ENCODE assay signal across 16 cellular contexts in the genomic region with DNA sequence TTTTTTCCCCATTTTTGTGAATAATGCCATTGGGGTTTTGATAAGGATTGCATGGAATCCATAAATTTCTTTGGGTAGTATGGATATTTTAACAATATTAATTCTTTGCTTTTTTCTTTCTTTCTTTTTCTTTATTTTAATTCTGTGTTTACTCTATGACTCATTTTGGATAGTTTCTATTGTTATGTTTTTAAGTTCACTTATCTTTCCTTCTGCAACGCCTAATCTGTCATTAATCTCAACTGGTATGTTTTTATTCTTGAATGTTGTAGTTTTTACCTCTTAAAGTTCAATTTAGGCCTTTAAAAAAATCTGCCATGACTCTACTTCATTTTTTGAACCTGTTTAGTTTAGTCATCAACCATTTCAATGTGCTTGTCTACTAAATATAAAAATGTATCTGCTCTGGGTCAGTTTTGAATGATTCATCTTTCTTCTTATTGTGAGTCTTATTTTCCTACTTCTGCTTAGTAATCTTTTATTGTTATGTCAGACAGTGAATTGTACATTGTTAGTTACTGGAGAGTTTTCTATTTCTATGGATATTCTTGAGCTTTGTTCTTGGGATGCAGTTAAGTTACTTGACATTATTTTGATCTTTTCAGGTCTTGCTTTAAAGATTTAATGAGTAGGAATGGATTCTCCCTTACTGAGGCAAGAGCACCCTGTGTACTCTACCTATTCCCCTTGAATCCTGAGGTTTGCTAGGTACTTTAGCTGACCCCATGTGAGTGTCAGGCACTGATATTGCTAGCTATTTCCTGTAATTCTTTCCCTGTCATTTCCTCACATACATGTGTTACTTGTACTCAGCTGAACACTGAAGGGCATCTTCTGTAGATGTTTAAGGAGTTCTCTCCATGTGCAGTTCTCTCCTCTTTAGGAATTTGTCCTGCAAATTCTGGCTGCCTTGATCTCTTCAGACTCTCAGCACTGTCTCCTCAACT.
"Had no signal": no experiment of that assay in that cellular context is flagged by ENCODE, and none has a peak within 500 bp of the region (broad histone marks: within the 10 kb centered on the region; RNA-seq: fewer than 3 reads in every experiment).

No MANE protein-coding gene starts in this region.

- DNase-seq: activated CD4-positive, alpha-beta memory T cell treated with anti-CD3 and anti-CD28 coated beads, Interleukin-2, amount 10 ng/mL, durations not matched to agents 7 days and 5 days; activated CD4-positive, alpha-beta T cell treated with anti-CD3 and anti-CD28 coated beads for 36 hours; activated CD8-positive, alpha-beta memory T cell treated with anti-CD3 and anti-CD28 coated beads, Interleukin-2, amount 50 U/mL, for 4 hours; activated naive CD4-positive, alpha-beta T cell treated with anti-CD3 and anti-CD28 coated beads, Interleukin-2, amount 10 ng/mL, durations not matched to agents 7 days and 5 days; body of pancreas; kidney glomerular epithelial cell; nephron progenitor cell; pancreas; stimulated activated CD4-positive, alpha-beta T cell treated with anti-CD3 and anti-CD28 coated beads, Interleukin-4, amount 100 ng/mL, for 4 hours; stomach; T-helper 9 cell; tibial artery had no signal

- H3K4me1 Mint-ChIP-seq: activated CD4-positive, alpha-beta memory T cell treated with anti-CD3 and anti-CD28 coated beads, Interleukin-2, amount 10 ng/mL, durations not matched to agents 7 days and 5 days; activated CD4-positive, alpha-beta T cell treated with anti-CD3 and anti-CD28 coated beads for 36 hours; activated naive CD4-positive, alpha-beta T cell treated with anti-CD3 and anti-CD28 coated beads, Interleukin-2, amount 10 ng/mL, durations not matched to agents 7 days and 5 days; nephron progenitor cell had no signal

- H3K9me3 ChIP-seq: pancreas, vagina had no signal

- H3K36me3 ChIP-seq: pancreas, stomach, tibial artery, vagina had no signal

- H3K27me3 Mint-ChIP-seq: activated CD4-positive, alpha-beta memory T cell treated with anti-CD3 and anti-CD28 coated beads, Interleukin-2, amount 10 ng/mL, durations not matched to agents 7 days and 5 days; activated CD4-positive, alpha-beta T cell treated with anti-CD3 and anti-CD28 coated beads for 36 hours; activated naive CD4-positive, alpha-beta T cell treated with anti-CD3 and anti-CD28 coated beads, Interleukin-2, amount 10 ng/mL, durations not matched to agents 7 days and 5 days had no signal

- ATAC-seq: activated CD4-positive, alpha-beta T cell treated with anti-CD3 and anti-CD28 coated beads for 36 hours; body of pancreas; pancreas had no signal

- H3K27ac ChIP-seq: body of pancreas, hepatocyte, pancreas, stomach, tibial artery, vagina, VCaP had no signal

- H3K27ac Mint-ChIP-seq: activated CD4-positive, alpha-beta memory T cell treated with anti-CD3 and anti-CD28 coated beads, Interleukin-2, amount 10 ng/mL, durations not matched to agents 7 days and 5 days; activated CD4-positive, alpha-beta T cell treated with anti-CD3 and anti-CD28 coated beads for 36 hours; activated naive CD4-positive, alpha-beta T cell treated with anti-CD3 and anti-CD28 coated beads, Interleukin-2, amount 10 ng/mL, durations not matched to agents 7 days and 5 days; activated T-helper 1 cell treated with anti-CD3 and anti-CD28 coated beads, Interleukin-12 subunit alpha, Interleukin-12 subunit beta, Interleukin-2, Interleukin-4 antibody, amounts not matched to agents 30 ng/mL and 10 ng/mL and 1 ng/mL, durations not matched to agents 14 hours and 24 hours and 36 hours; nephron progenitor cell had no signal

- H3K27me3 ChIP-seq: body of pancreas, hepatocyte, pancreas, stomach, tibial artery, vagina had no signal

- H3K4me3 Mint-ChIP-seq: activated CD4-positive, alpha-beta memory T cell treated with anti-CD3 and anti-CD28 coated beads, Interleukin-2, amount 10 ng/mL, durations not matched to agents 7 days and 5 days; activated CD4-positive, alpha-beta T cell treated with anti-CD3 and anti-CD28 coated beads for 36 hours; activated naive CD4-positive, alpha-beta T cell treated with anti-CD3 and anti-CD28 coated beads, Interleukin-2, amount 10 ng/mL, durations not matched to agents 7 days and 5 days; activated T-helper 1 cell treated with anti-CD3 and anti-CD28 coated beads, Interleukin-12 subunit alpha, Interleukin-12 subunit beta, Interleukin-2, Interleukin-4 antibody, amounts not matched to agents 30 ng/mL and 10 ng/mL and 1 ng/mL, durations not matched to agents 14 hours and 24 hours and 36 hours; nephron progenitor cell had no signal

- H3K4me1 ChIP-seq: pancreas, stomach, tibial artery, vagina had no signal

- H3K36me3 Mint-ChIP-seq: activated naive CD4-positive, alpha-beta T cell treated with anti-CD3 and anti-CD28 coated beads, Interleukin-2, amount 10 ng/mL, durations not matched to agents 7 days and 5 days had no signal

- H3K4me3 ChIP-seq: body of pancreas, hepatocyte, pancreas, stomach, tibial artery, vagina had no signal
